ENCODE assay signal across 8 cellular contexts in genomic region chr3:195657475-195658372, GRCh38.
A peak's percentile ranks its signal among the peaks of the same experiment; 100 is the strongest.
DNase-seq lines count a peak whose midpoint lies in the region; ATAC-seq and TF ChIP-seq lines count a peak whose summit lies in the region.
"Not testable (repeated sequence)": the region's sequence is repeated elsewhere in the genome, so short reads cannot be mapped to it uniquely, and the experiment has no call there.

No MANE protein-coding gene starts in this region.

- H3K27me3 ChIP-seq in CD8-positive, alpha-beta T cell (ENCODE audit: insufficient read depth, low read length); naive thymus-derived CD4-positive, alpha-beta T cell (ENCODE audit: control insufficient read depth in 2 of 2, insufficient read depth in 2 of 2, low read length in 2 of 2): not testable (repeated sequence)

- peak overlapping the region; percentile 90 for H3K4me3 Mint-ChIP-seq in CD8-positive, alpha-beta T cell
- peak overlapping the region; percentile 80 for H3K4me3 Mint-ChIP-seq in activated naive CD8-positive, alpha-beta T cell treated with anti-CD3 and anti-CD28 coated beads, Interleukin-2, amount 50 U/mL, for 24 hours
- H3K4me3 Mint-ChIP-seq in naive thymus-derived CD4-positive, alpha-beta T cell = peak overlapping the region; percentile 79 to 94 (median 90)

- H3K4me3 ChIP-seq in CD8-positive, alpha-beta T cell (ENCODE audit: low read depth, low read length) = peak overlapping the region; percentile 65
- H3K4me3 ChIP-seq in naive thymus-derived CD4-positive, alpha-beta T cell (ENCODE audit: low read length) = peak overlapping the region; percentile 67

- not testable (repeated sequence) for TF ChIP-seq CTCF in CD8-positive, alpha-beta T cell (IDR thresholded peaks at IDR 0.05)

- peak overlapping the region; percentile 93 for H3K27ac Mint-ChIP-seq in CD8-positive, alpha-beta T cell
- peak overlapping the region; percentile 85 for H3K27ac Mint-ChIP-seq in activated naive CD8-positive, alpha-beta T cell treated with anti-CD3 and anti-CD28 coated beads, Interleukin-2, amount 50 U/mL, for 24 hours
- H3K27ac Mint-ChIP-seq in naive thymus-derived CD4-positive, alpha-beta T cell = peak overlapping the region; percentile 78 to 92 (median 85)

- not testable (repeated sequence) for H3K9me3 Mint-ChIP-seq in CD8-positive, alpha-beta T cell; activated naive CD8-positive, alpha-beta T cell treated with anti-CD3 and anti-CD28 coated beads, Interleukin-2, amount 50 U/mL, for 24 hours; naive thymus-derived CD4-positive, alpha-beta T cell

- not testable (repeated sequence) for H3K4me1 ChIP-seq in CD8-positive, alpha-beta T cell (ENCODE audit: insufficient read depth, low read length); naive thymus-derived CD4-positive, alpha-beta T cell (ENCODE audit: control insufficient read depth in 2 of 2, insufficient read depth in 2 of 2, low read length in 2 of 2)

- POLR2A ChIA-PET in CD8-positive, alpha-beta T cell (lab: Charles Lee); naive thymus-derived CD4-positive, alpha-beta T cell (lab: Charles Lee): not testable (repeated sequence)

- H3K27ac ChIP-seq in CD8-positive, alpha-beta T cell (ENCODE audit: low read depth, low read length) = peak overlapping the region; percentile 51
- peak overlapping the region; percentile 72 for H3K27ac ChIP-seq in naive thymus-derived CD4-positive, alpha-beta T cell (ENCODE audit: low read depth, low read length)

- not testable (repeated sequence) for H3K36me3 Mint-ChIP-seq in CD8-positive, alpha-beta T cell; activated naive CD8-positive, alpha-beta T cell treated with anti-CD3 and anti-CD28 coated beads, Interleukin-2, amount 50 U/mL, for 24 hours (ENCODE audit: low read depth); naive thymus-derived CD4-positive, alpha-beta T cell

- intact Hi-C loops in CD8-positive, alpha-beta T cell (cut with DNase I, micrococcal nuclease) = loop anchor here in 1 of 2 experiments (10.0 kb wide), 1 partner anchor 103 kb away; no protein-coding TSS in a partner anchor
- intact Hi-C loops in naive thymus-derived CD4-positive, alpha-beta T cell (cut with micrococcal nuclease) = loop anchor here in 1 of 2 donors (2.0 kb wide), 1 partner anchor 99 kb away; no protein-coding TSS in a partner anchor

- not testable (repeated sequence) for H3K36me3 ChIP-seq in CD8-positive, alpha-beta T cell (ENCODE audit: insufficient read depth, low read length); naive thymus-derived CD4-positive, alpha-beta T cell (ENCODE audit: control insufficient read depth in 2 of 3, insufficient read depth in 3 of 3, low read length in 3 of 3)

- not testable (repeated sequence) for H3K27me3 Mint-ChIP-seq in CD8-positive, alpha-beta T cell (ENCODE audit: low read depth); activated naive CD8-positive, alpha-beta T cell treated with anti-CD3 and anti-CD28 coated beads, Interleukin-2, amount 50 U/mL, for 24 hours; naive thymus-derived CD4-positive, alpha-beta T cell

- peak; percentile 72 to 90 (median 86) for DNase-seq in CD8-positive, alpha-beta T cell
- DNase-seq in T-helper 2 cell = peak; percentile 83 to 93 (median 84)
- peak; percentile 92 for DNase-seq in activated naive CD8-positive, alpha-beta T cell treated with anti-CD3 and anti-CD28 coated beads, Interleukin-2, amount 50 U/mL, for 24 hours
- DNase-seq in globus pallidus (ENCODE audit: low spot score) = peak; percentile 84
- DNase-seq in naive thymus-derived CD4-positive, alpha-beta T cell = peak; percentile 70 to 96 (median 86)
- peak; percentile 52 to 88 (median 86) for DNase-seq in stimulated activated CD4-positive, alpha-beta T cell treated with anti-CD3 and anti-CD28 coated beads, TNF-alpha, amount 100 ng/mL, for 48 hours (ENCODE audit: low read depth in 3 of 3)

- H3K4me1 Mint-ChIP-seq in CD8-positive, alpha-beta T cell (ENCODE audit: low read depth); activated naive CD8-positive, alpha-beta T cell treated with anti-CD3 and anti-CD28 coated beads, Interleukin-2, amount 50 U/mL, for 24 hours: not testable (repeated sequence)
- H3K4me1 Mint-ChIP-seq in naive thymus-derived CD4-positive, alpha-beta T cell = peaks cover 0 to 22% (median 14%) of the 10 kb centered on the region in 7 donors

- CTCF ChIA-PET in CD8-positive, alpha-beta T cell (lab: Charles Lee); naive thymus-derived CD4-positive, alpha-beta T cell (lab: Charles Lee): not testable (repeated sequence)

- not testable (repeated sequence) for H3K9me3 ChIP-seq in CD8-positive, alpha-beta T cell (ENCODE audit: low read length); naive thymus-derived CD4-positive, alpha-beta T cell (ENCODE audit: control insufficient read depth in 2 of 3, low read length in 3 of 3)

- peak; percentile 90 for ATAC-seq in CD8-positive, alpha-beta T cell
- ATAC-seq in GM21390 (IDR thresholded peaks at IDR 0.05; ENCODE audit: unreplicated experiment) (peak; percentile 82), HG03442 (IDR thresholded peaks at IDR 0.05; ENCODE audit: unreplicated experiment) (peak; percentile 77)
- ATAC-seq in activated naive CD8-positive, alpha-beta T cell treated with anti-CD3 and anti-CD28 coated beads, Interleukin-2, amount 50 U/mL, for 24 hours = peak; percentile 86
- peak; percentile 92 for ATAC-seq in naive thymus-derived CD4-positive, alpha-beta T cell

Comparison
In these comparisons a context has a peak if more than half of its experiments do, and no peak if none do; other contexts are left out.
1. Peak in every context shown above with its lines: DNase-seq, ATAC-seq, H3K4me3 ChIP-seq and H3K27ac ChIP-seq.